Comparison of ENCODE assay signal across 2 cellular contexts in the genomic region with DNA sequence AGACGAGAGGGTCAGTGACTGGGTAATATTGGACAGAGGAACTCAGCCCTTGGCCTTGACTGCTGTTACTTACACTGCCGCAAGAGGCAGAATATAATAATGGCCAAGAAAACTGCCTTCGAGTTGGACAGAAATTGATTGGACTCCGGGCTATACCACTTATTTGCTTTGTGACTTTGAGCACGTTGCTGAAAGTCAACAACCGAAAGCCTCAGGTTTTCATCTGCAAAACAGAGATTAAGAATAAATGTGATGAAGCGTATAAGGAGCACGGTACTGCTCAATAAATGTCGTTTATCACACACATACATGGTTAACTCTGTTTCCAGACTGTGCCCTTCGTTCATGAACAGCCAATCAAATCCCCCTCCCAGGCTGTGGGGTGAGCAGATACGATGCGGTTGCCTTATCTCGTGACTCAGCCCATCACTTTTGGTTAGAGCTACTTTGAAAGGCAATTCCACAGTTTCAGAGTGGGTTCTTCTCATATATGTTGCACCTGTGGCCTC.
TF ChIP-seq lines count a peak whose summit lies in the region.

No MANE protein-coding gene starts in this region.

TF ChIP-seq in SK-N-SH, 30 proteins besides CTCF, POLR2A, EP300 and RAD21 (continued from another document):
- TF ChIP-seq, protein P1, sequence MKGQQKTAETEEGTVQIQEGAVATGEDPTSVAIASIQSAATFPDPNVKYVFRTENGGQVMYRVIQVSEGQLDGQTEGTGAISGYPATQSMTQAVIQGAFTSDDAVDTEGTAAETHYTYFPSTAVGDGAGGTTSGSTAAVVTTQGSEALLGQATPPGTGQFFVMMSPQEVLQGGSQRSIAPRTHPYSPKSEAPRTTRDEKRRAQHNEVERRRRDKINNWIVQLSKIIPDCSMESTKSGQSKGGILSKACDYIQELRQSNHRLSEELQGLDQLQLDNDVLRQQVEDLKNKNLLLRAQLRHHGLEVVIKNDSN (IDR thresholded peaks at IDR 0.05; ENCODE audit: borderline replicate concordance, low read depth): no peak
- no peak for TF ChIP-seq FOXM1 (IDR thresholded peaks at IDR 0.05; ENCODE audit: low read depth)
- TF ChIP-seq, protein P2, sequence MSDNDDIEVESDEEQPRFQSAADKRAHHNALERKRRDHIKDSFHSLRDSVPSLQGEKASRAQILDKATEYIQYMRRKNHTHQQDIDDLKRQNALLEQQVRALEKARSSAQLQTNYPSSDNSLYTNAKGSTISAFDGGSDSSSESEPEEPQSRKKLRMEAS (IDR thresholded peaks at IDR 0.05; ENCODE audit: low read depth): no peak
- TF ChIP-seq, protein P3, sequence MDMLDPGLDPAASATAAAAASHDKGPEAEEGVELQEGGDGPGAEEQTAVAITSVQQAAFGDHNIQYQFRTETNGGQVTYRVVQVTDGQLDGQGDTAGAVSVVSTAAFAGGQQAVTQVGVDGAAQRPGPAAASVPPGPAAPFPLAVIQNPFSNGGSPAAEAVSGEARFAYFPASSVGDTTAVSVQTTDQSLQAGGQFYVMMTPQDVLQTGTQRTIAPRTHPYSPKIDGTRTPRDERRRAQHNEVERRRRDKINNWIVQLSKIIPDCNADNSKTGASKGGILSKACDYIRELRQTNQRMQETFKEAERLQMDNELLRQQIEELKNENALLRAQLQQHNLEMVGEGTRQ (IDR thresholded peaks at IDR 0.05; ENCODE audit: borderline replicate concordance, low read depth, low read length): no peak
- no peak for TF ChIP-seq TAF1 (IDR thresholded peaks at IDR 0.05; ENCODE audit: borderline replicate concordance, low read depth, low read length)
- TF ChIP-seq CHD2 (IDR thresholded peaks at IDR 0.05; ENCODE audit: low read length, partially characterized antibody): no peak

TF ChIP-seq in K562, 482 proteins besides CTCF, POLR2A, EP300 and RAD21 (continued from another document and continues in another):
- TF ChIP-seq, protein P4, sequence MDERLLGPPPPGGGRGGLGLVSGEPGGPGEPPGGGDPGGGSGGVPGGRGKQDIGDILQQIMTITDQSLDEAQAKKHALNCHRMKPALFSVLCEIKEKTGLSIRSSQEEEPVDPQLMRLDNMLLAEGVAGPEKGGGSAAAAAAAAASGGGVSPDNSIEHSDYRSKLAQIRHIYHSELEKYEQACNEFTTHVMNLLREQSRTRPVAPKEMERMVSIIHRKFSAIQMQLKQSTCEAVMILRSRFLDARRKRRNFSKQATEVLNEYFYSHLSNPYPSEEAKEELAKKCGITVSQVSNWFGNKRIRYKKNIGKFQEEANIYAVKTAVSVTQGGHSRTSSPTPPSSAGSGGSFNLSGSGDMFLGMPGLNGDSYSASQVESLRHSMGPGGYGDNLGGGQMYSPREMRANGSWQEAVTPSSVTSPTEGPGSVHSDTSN (CRISPR knock-in tag; IDR thresholded peaks at IDR 0.05; ENCODE audit: low read depth): no peak
- TF ChIP-seq, protein P4 (tag; conservative IDR thresholded peaks at IDR 0.05; ENCODE audit: low read depth): peak; percentile 44
- TF ChIP-seq, protein P5, sequence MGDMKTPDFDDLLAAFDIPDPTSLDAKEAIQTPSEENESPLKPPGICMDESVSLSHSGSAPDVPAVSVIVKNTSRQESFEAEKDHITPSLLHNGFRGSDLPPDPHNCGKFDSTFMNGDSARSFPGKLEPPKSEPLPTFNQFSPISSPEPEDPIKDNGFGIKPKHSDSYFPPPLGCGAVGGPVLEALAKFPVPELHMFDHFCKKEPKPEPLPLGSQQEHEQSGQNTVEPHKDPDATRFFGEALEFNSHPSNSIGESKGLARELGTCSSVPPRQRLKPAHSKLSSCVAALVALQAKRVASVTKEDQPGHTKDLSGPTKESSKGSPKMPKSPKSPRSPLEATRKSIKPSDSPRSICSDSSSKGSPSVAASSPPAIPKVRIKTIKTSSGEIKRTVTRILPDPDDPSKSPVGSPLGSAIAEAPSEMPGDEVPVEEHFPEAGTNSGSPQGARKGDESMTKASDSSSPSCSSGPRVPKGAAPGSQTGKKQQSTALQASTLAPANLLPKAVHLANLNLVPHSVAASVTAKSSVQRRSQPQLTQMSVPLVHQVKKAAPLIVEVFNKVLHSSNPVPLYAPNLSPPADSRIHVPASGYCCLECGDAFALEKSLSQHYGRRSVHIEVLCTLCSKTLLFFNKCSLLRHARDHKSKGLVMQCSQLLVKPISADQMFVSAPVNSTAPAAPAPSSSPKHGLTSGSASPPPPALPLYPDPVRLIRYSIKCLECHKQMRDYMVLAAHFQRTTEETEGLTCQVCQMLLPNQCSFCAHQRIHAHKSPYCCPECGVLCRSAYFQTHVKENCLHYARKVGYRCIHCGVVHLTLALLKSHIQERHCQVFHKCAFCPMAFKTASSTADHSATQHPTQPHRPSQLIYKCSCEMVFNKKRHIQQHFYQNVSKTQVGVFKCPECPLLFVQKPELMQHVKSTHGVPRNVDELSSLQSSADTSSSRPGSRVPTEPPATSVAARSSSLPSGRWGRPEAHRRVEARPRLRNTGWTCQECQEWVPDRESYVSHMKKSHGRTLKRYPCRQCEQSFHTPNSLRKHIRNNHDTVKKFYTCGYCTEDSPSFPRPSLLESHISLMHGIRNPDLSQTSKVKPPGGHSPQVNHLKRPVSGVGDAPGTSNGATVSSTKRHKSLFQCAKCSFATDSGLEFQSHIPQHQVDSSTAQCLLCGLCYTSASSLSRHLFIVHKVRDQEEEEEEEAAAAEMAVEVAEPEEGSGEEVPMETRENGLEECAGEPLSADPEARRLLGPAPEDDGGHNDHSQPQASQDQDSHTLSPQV (IDR thresholded peaks at IDR 0.05): peak; percentile 74
- peak; percentile 74; the same call in 1 of the 2 replicates for TF ChIP-seq CREB1 (IDR thresholded peaks at IDR 0.05)
- no peak for TF ChIP-seq CREB1 (CRISPR knock-in tag; IDR thresholded peaks at IDR 0.05)
- TF ChIP-seq, protein P6, sequence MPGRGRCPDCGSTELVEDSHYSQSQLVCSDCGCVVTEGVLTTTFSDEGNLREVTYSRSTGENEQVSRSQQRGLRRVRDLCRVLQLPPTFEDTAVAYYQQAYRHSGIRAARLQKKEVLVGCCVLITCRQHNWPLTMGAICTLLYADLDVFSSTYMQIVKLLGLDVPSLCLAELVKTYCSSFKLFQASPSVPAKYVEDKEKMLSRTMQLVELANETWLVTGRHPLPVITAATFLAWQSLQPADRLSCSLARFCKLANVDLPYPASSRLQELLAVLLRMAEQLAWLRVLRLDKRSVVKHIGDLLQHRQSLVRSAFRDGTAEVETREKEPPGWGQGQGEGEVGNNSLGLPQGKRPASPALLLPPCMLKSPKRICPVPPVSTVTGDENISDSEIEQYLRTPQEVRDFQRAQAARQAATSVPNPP (IDR thresholded peaks at IDR 0.05; ENCODE audit: borderline replicate concordance, insufficient read depth, insufficient read length): no peak
- TF ChIP-seq, protein P2 (CRISPR knock-in tag; IDR thresholded peaks at IDR 0.05): peak; percentile 79
- peak; percentile 98 for TF ChIP-seq SOX6 (IDR thresholded peaks at IDR 0.05)
- TF ChIP-seq JUND (IDR thresholded peaks at IDR 0.05; ENCODE audit: borderline replicate concordance, low read depth, low read length): peak; percentile 78; the same call in 1 of the 2 replicates
- peak; percentile 71; the same call in 2 of the 3 replicates for TF ChIP-seq JUND (tag; IDR thresholded peaks at IDR 0.05; ENCODE audit: borderline replicate concordance, low read depth, low read length)
- TF ChIP-seq, protein P7, sequence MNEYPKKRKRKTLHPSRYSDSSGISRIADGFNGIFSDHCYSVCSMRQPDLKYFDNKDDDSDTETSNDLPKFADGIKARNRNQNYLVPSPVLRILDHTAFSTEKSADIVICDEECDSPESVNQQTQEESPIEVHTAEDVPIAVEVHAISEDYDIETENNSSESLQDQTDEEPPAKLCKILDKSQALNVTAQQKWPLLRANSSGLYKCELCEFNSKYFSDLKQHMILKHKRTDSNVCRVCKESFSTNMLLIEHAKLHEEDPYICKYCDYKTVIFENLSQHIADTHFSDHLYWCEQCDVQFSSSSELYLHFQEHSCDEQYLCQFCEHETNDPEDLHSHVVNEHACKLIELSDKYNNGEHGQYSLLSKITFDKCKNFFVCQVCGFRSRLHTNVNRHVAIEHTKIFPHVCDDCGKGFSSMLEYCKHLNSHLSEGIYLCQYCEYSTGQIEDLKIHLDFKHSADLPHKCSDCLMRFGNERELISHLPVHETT (CRISPR knock-in tag; conservative IDR thresholded peaks at IDR 0.05 in 1 of 2, IDR thresholded peaks at IDR 0.05 in 1 of 2): peak in 1 of 2 experiments; percentile 79; a peak in 1 of 4 replicates
- peak; percentile 40 for TF ChIP-seq TBP (optimal IDR thresholded peaks at IDR 0.05; ENCODE audit: low read depth, low read length)
- TF ChIP-seq BDP1 (IDR thresholded peaks at IDR 0.05; ENCODE audit: insufficient read depth, insufficient read length): no peak
- TF ChIP-seq ZNF431 (CRISPR knock-in tag; IDR thresholded peaks at IDR 0.05): no peak
- TF ChIP-seq SMAD2 (IDR thresholded peaks at IDR 0.05; ENCODE audit: low read depth, low read length): no peak
- no peak for TF ChIP-seq MAZ (CRISPR knock-in tag; conservative IDR thresholded peaks at IDR 0.05 in 1 of 2, IDR thresholded peaks at IDR 0.05 in 1 of 2)
- TF ChIP-seq ZNF324 (CRISPR knock-in tag; IDR thresholded peaks at IDR 0.05): no peak
- peak; percentile 81 for TF ChIP-seq ZNF274 (IDR thresholded peaks at IDR 0.05; ENCODE audit: borderline replicate concordance, low read depth, low read length)
- 0 out of 2 replicates have a peak, but pooled peaks have one; percentile 61 for TF ChIP-seq ELF4 (CRISPR knock-in tag; IDR thresholded peaks at IDR 0.05)
- TF ChIP-seq GATAD2B (IDR thresholded peaks at IDR 0.05; ENCODE audit: borderline replicate concordance): no peak; the same call in none of the 2 replicates
- peak; percentile 86 for TF ChIP-seq ZNF766 (CRISPR knock-in tag; conservative IDR thresholded peaks at IDR 0.05)
- no peak for TF ChIP-seq HNRNPL (IDR thresholded peaks at IDR 0.05; ENCODE audit: low read depth, low read length)
- no peak for TF ChIP-seq NUFIP1 (IDR thresholded peaks at IDR 0.05; ENCODE audit: partially characterized antibody)
- TF ChIP-seq FOXK2 (conservative IDR thresholded peaks at IDR 0.05 in 1 of 2, IDR thresholded peaks at IDR 0.05 in 1 of 2; ENCODE audit: low read depth in 2 of 2): peak; percentile 87 to 91
- no peak for TF ChIP-seq SRSF7 (optimal IDR thresholded peaks at IDR 0.05; ENCODE audit: low read depth, low read length)
- no peak for TF ChIP-seq RFX1 (IDR thresholded peaks at IDR 0.05)
- TF ChIP-seq, protein P8, sequence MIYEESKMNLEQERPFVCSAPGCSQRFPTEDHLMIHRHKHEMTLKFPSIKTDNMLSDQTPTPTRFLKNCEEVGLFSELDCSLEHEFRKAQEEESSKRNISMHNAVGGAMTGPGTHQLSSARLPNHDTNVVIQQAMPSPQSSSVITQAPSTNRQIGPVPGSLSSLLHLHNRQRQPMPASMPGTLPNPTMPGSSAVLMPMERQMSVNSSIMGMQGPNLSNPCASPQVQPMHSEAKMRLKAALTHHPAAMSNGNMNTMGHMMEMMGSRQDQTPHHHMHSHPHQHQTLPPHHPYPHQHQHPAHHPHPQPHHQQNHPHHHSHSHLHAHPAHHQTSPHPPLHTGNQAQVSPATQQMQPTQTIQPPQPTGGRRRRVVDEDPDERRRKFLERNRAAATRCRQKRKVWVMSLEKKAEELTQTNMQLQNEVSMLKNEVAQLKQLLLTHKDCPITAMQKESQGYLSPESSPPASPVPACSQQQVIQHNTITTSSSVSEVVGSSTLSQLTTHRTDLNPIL (CRISPR knock-in tag; IDR thresholded peaks at IDR 0.05): no peak
- TF ChIP-seq, protein P9, sequence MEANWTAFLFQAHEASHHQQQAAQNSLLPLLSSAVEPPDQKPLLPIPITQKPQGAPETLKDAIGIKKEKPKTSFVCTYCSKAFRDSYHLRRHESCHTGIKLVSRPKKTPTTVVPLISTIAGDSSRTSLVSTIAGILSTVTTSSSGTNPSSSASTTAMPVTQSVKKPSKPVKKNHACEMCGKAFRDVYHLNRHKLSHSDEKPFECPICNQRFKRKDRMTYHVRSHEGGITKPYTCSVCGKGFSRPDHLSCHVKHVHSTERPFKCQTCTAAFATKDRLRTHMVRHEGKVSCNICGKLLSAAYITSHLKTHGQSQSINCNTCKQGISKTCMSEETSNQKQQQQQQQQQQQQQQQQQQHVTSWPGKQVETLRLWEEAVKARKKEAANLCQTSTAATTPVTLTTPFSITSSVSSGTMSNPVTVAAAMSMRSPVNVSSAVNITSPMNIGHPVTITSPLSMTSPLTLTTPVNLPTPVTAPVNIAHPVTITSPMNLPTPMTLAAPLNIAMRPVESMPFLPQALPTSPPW (CRISPR knock-in tag; IDR thresholded peaks at IDR 0.05): peak; percentile 46; the same call in 1 of the 2 replicates
- TF ChIP-seq NFE2 (IDR thresholded peaks at IDR 0.05; ENCODE audit: low read depth): peak; percentile 69; the same call in 1 of the 2 replicates
- TF ChIP-seq HNRNPK (IDR thresholded peaks at IDR 0.05; ENCODE audit: low read depth, low read length, poor library complexity, severe bottlenecking): no peak
- TF ChIP-seq PML (IDR thresholded peaks at IDR 0.05; ENCODE audit: low read length): peak; percentile 99
- no peak for TF ChIP-seq ZNF696 (CRISPR knock-in tag; conservative IDR thresholded peaks at IDR 0.05)
- TF ChIP-seq ZEB2 (IDR thresholded peaks at IDR 0.05): peak; percentile 76
- TF ChIP-seq HDAC1 (IDR thresholded peaks at IDR 0.05): peak in 1 of 2 experiments; percentile 88; a peak in 2 of 4 replicates
- TF ChIP-seq MAFG (tag; conservative IDR thresholded peaks at IDR 0.05): peak; percentile 21; the same call in 1 of the 2 replicates
